Comparison of ENCODE assay signal across 1 cellular context in genomic region chr10:124535731-124536495, GRCh38.
TF ChIP-seq lines count a peak whose summit lies in the region.

No MANE protein-coding gene starts in this region.

TF ChIP-seq in GM23338, 12 proteins besides CTCF, POLR2A, EP300 and RAD21 (continued from another document):
- no peak for TF ChIP-seq REST (IDR thresholded peaks at IDR 0.05; ENCODE audit: unreplicated experiment)
- no peak for TF ChIP-seq EZH2 (IDR thresholded peaks at IDR 0.05; ENCODE audit: low read depth, unreplicated experiment)
- no peak for TF ChIP-seq STAT1 (IDR thresholded peaks at IDR 0.05; ENCODE audit: unreplicated experiment)
- no peak for TF ChIP-seq EZH2phosphoT487 (IDR thresholded peaks at IDR 0.05; ENCODE audit: unreplicated experiment)
- TF ChIP-seq NANOG (IDR thresholded peaks at IDR 0.05; ENCODE audit: borderline replicate concordance) = no peak
- TF ChIP-seq POLR2AphosphoS5 (IDR thresholded peaks at IDR 0.05; ENCODE audit: low read depth) = no peak
- TF ChIP-seq CREB1 (CRISPR knock-in tag; IDR thresholded peaks at IDR 0.05; ENCODE audit: low read depth) = no peak
- no peak for TF ChIP-seq ZNF462 (CRISPR knock-in tag; IDR thresholded peaks at IDR 0.05)
- TF ChIP-seq ETS1 (IDR thresholded peaks at IDR 0.05) = no peak
- no peak for TF ChIP-seq JUNB (IDR thresholded peaks at IDR 0.05; ENCODE audit: unreplicated experiment)
